ENCODE assay signal across 1 cellular context in genomic region chr4:181427076-181427475, GRCh38.
TF ChIP-seq lines count a peak whose summit lies in the region.

No MANE protein-coding gene starts in this region.

TF ChIP-seq in SK-N-SH, 30 proteins besides CTCF, POLR2A, EP300 and RAD21 (continued from another document):
- TF ChIP-seq USF2 (IDR thresholded peaks at IDR 0.05; ENCODE audit: borderline replicate concordance, low read depth, low read length), result no peak
